ENCODE assay signal across 23 cellular contexts in the genomic region with DNA sequence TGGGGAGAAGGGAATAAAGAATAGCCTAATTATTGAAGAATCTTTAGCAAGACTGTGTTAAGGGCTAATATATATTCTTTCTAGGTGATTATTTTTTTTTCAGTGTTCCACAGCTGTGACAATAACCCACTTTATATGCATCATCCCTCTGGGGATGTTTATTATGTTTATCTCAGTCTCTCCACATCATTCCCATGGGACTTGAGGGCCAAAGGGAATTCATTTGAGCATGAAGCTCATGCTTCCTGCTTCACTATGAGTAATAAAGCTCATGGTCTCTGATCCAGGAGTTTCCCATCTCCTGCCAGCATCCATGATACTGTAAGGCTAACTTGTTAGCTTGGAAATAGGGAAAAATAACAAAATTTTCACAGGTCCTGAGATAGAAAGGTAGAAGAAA.
DNase-seq lines count a peak whose midpoint lies in the region; ATAC-seq and TF ChIP-seq lines count a peak whose summit lies in the region.
"Had no signal": no experiment of that assay in that cellular context is flagged by ENCODE, and none has a peak within 500 bp of the region (broad histone marks: within the 10 kb centered on the region; RNA-seq: fewer than 3 reads in every experiment).

No MANE protein-coding gene starts in this region.

- ATAC-seq in GM18498 (IDR thresholded peaks at IDR 0.05; ENCODE audit: unreplicated experiment), result no peak
- no peak for ATAC-seq in omental fat pad (ENCODE audit: low FRiP score)
- ATAC-seq: GM12878 had no signal

- in situ Hi-C loops in transverse colon (cut with MboI; ENCODE audit: low pct_ligation_motif_present in 1 of 4, low pct_unique_long_range_greater_than_20kb in 1 of 4, low sequenced_read_pairs in 3 of 4), result no loop called here

- H3K36me3 ChIP-seq in MG63 (no peaks in the 10 kb centered on the region), transverse colon (no peaks in the 10 kb centered on the region)

- TF ChIP-seq EP300 in transverse colon (IDR thresholded peaks at IDR 0.05; ENCODE audit: low read depth), result no peak

- H3K4me3 ChIP-seq in MG63 (no peak overlapping the region), transverse colon (no peak overlapping the region)
- H3K4me3 ChIP-seq: GM12878 had no signal

- DNase-seq in NCI-H82 (lab: John Stamatoyannopoulos, UW) (peak; percentile 4), NCI-H82 treated with DMSO at 0.1 percent for 48 hours (lab: John Stamatoyannopoulos, UW; ENCODE audit: unreplicated experiment) (no peak), MG63 (peak; percentile 10), T1000 (lab: John Stamatoyannopoulos, UW) (peak; percentile 1), transverse colon (no peak), epidermal melanocyte (ENCODE audit: insufficient read length, low spot score) (no peak), omental fat pad (ENCODE audit: low spot score) (no peak)
- DNase-seq: 8988T; CD4-positive, alpha-beta T cell; GDM1; GOT3; HCEC 1CT; NCI-H1105; NCI-H1436 treated with DMSO at 0.1 percent for 48 hours; NCI-H187 treated with DMSO at 0.1 percent for 48 hours; NCI-H446; NCI-H526; SIG-M5; SK-N-SH had no signal

- no peaks in the 10 kb centered on the region for H3K4me1 ChIP-seq in transverse colon

- no peaks in the 10 kb centered on the region for H3K9me3 ChIP-seq in MG63
- no peaks in the 10 kb centered on the region for H3K9me3 ChIP-seq in transverse colon
- H3K9me3 ChIP-seq: SK-N-SH had no signal

- H3K27me3 ChIP-seq in MG63, result no peaks in the 10 kb centered on the region
- no peaks in the 10 kb centered on the region for H3K27me3 ChIP-seq in transverse colon

- no peak for TF ChIP-seq CTCF in transverse colon (IDR thresholded peaks at IDR 0.05)
- TF ChIP-seq CTCF in omental fat pad (IDR thresholded peaks at IDR 0.05), result no peak

- H3K27ac ChIP-seq in transverse colon, result no peak overlapping the region
- H3K27ac ChIP-seq: HL-60, KMS-11 had no signal

- no peak for TF ChIP-seq POLR2A in transverse colon (IDR thresholded peaks at IDR 0.05)

- intact Hi-C loops in transverse colon (cut with DNase I; ENCODE audit: low total_unique reads), result no loop called here

Comparison
In these comparisons a context has a peak if more than half of its experiments do, and no peak if none do; other contexts are left out.
1. DNase-seq: peak in NCI-H82 (single experiment), MG63 (single experiment) and T1000 (single experiment); none in NCI-H82 treated with DMSO at 0.1 percent for 48 hours (single experiment), transverse colon (single experiment), epidermal melanocyte (single experiment) and omental fat pad (single experiment).